Comparison of ENCODE assay signal across 18 cellular contexts in the genomic region with DNA sequence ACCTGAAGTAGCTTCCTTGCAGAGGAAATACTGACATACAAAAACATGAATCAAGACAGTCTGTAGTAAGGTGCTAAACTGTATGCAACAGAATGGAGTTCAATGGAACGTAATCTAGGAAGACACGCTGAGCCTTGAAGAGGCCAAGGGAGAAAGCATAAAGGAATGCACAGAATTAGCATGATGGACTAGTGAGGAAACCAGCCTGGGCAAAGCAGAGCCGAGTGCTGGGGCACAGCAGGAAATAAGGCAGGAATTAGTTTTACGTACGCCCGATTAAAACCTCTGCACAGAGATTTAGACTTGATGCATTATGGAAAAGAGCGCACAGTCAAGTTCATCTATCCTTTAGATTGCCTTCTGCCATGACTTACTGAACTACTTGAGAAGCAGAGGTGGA.
DNase-seq lines count a peak whose midpoint lies in the region; ATAC-seq, FAIRE-seq and TF ChIP-seq lines count a peak whose summit lies in the region.
"Had no signal": no experiment of that assay in that cellular context is flagged by ENCODE, and none has a peak within 500 bp of the region (broad histone marks: within the 10 kb centered on the region; RNA-seq: fewer than 3 reads in every experiment).

No MANE protein-coding gene starts in this region.

- H2BK5ac ChIP-seq in H1 (ENCODE audit: low read depth, low read length) (no peak overlapping the region), neuronal stem cell (ENCODE audit: low read length) (no peak overlapping the region)

- H3K14ac ChIP-seq in H1 (ENCODE audit: insufficient read length) (no peak overlapping the region), neuronal stem cell (ENCODE audit: low read length) (no peak overlapping the region)

- FAIRE-seq in H1 (lab: Jason Lieb, UNC): peak; percentile 62
- FAIRE-seq: G401.6 had no signal

- no peaks in the 10 kb centered on the region for H3K9me3 ChIP-seq in H1 (ENCODE audit: insufficient read depth in 2 of 2, low read depth in 1 of 2, low read length in 1 of 2)
- H3K9me3 ChIP-seq in neuronal stem cell (replicated peaks in 1 of 2; ENCODE audit: control insufficient read depth in 2 of 2, insufficient read depth in 1 of 2, low read depth in 1 of 2, low read length in 2 of 2): no peaks in the 10 kb centered on the region
- H3K9me3 ChIP-seq: BLaER1, Caco-2 had no signal

- POLR2A ChIA-PET in WTC11 (lab: Charles Lee) (no interaction called here), H1 (lab: Charles Lee; ENCODE audit: partially characterized antibody) (no interaction called here)

- H3K4me3 Mint-ChIP-seq in WTC11: no peak overlapping the region
- H3K4me3 Mint-ChIP-seq: B cell; CD4-positive, CD25-positive, alpha-beta regulatory T cell; CD8-positive, alpha-beta T cell had no signal

- no peak overlapping the region for H3K27ac Mint-ChIP-seq in WTC11
- H3K27ac Mint-ChIP-seq: B cell; CD4-positive, CD25-positive, alpha-beta regulatory T cell; CD8-positive, alpha-beta T cell had no signal

- H2AK5ac ChIP-seq in H1 (ENCODE audit: low read depth, low read length): no peak overlapping the region
- H2AK5ac ChIP-seq in neuronal stem cell (ENCODE audit: low read depth, low read length): no peak overlapping the region

- no peak overlapping the region; a peak in 1 of 4 replicates for H3K4me2 ChIP-seq in H1 (ENCODE audit: insufficient read depth in 1 of 2, low read depth in 2 of 2, low read length in 2 of 2)
- no peak overlapping the region for H3K4me2 ChIP-seq in neuronal stem cell (ENCODE audit: insufficient read depth, low read length, poor library complexity, severe bottlenecking)
- H3K4me2 ChIP-seq: BLaER1 had no signal

- no peak for TF ChIP-seq POLR2A in H1 (IDR thresholded peaks at IDR 0.05; ENCODE audit: control extremely low read depth in 1 of 2, low read depth in 2 of 2, low read length in 2 of 2)

- no peaks in the 10 kb centered on the region for H3K27me3 Mint-ChIP-seq in WTC11 (ENCODE audit: low read depth)
- H3K27me3 Mint-ChIP-seq: B cell; CD4-positive, CD25-positive, alpha-beta regulatory T cell had no signal

- H3K9me3 Mint-ChIP-seq in WTC11: no peaks in the 10 kb centered on the region

- H2BK120ac ChIP-seq in H1 (replicated peaks; ENCODE audit: low read depth, low read length) (no peak overlapping the region), neuronal stem cell (ENCODE audit: low read depth, low read length) (no peak overlapping the region)

- H4K8ac ChIP-seq in H1 (ENCODE audit: extremely low read depth, insufficient read depth, low read length) (no peak overlapping the region), neuronal stem cell (ENCODE audit: low read depth, low read length) (no peak overlapping the region)

- H2AFZ ChIP-seq in H1 (ENCODE audit: low read length) (no peak overlapping the region), neuronal stem cell (ENCODE audit: low read length) (peak overlapping the region; percentile 26)

- H3K79me1 ChIP-seq in H1 (ENCODE audit: low read depth, low read length) (no peaks in the 10 kb centered on the region; the same call in 1 of the 2 replicates), neuronal stem cell (ENCODE audit: low read depth, low read length) (no peaks in the 10 kb centered on the region)

- H4K91ac ChIP-seq in H1 (replicated peaks; ENCODE audit: insufficient read length, low read length) (no peak overlapping the region), neuronal stem cell (ENCODE audit: low read depth, low read length, poor library complexity) (no peak overlapping the region)

- H3K18ac ChIP-seq in H1 (ENCODE audit: extremely low read depth, low read length) (no peak overlapping the region), neuronal stem cell (ENCODE audit: low read length) (no peak overlapping the region)

- no peak for TF ChIP-seq CTCF in WTC11 (IDR thresholded peaks at IDR 0.05)
- no peak for TF ChIP-seq CTCF in H1 (IDR thresholded peaks at IDR 0.05; ENCODE audit: control extremely low read depth in 1 of 3, insufficient read depth in 1 of 3, low read depth in 1 of 3, low read length in 3 of 3)

- no peaks in the 10 kb centered on the region; a peak in 1 of 8 replicates for H3K36me3 ChIP-seq in H1 (ENCODE audit: control insufficient read depth in 2 of 4, insufficient read depth in 4 of 4, low read length in 3 of 4)
- H3K36me3 ChIP-seq in neuronal stem cell (replicated peaks in 1 of 2; ENCODE audit: control insufficient read depth in 2 of 2, insufficient read depth in 2 of 2, low read length in 2 of 2): no peaks in the 10 kb centered on the region
- H3K36me3 ChIP-seq: BLaER1 had no signal

- H3K27me3 ChIP-seq in H1 (replicated peaks in 1 of 4; ENCODE audit: control insufficient read depth in 3 of 4, extremely low read depth in 1 of 4, insufficient read depth in 3 of 4, low read length in 3 of 4) (no peaks in the 10 kb centered on the region), neuronal stem cell (ENCODE audit: control insufficient read depth in 3 of 3, insufficient read depth in 3 of 3, low read depth in 1 of 3, low read length in 3 of 3) (no peaks in the 10 kb centered on the region)
- H3K27me3 ChIP-seq: BLaER1 had no signal

- no peak for TF ChIP-seq RAD21 in H1 (IDR thresholded peaks at IDR 0.05 in 1 of 2, conservative IDR thresholded peaks at IDR 0.05 in 1 of 2; ENCODE audit: low read depth in 2 of 2, low read length in 2 of 2)

- peaks cover 2% of the 10 kb centered on the region in 2 experiments for H4K20me1 ChIP-seq in H1 (replicated peaks in 1 of 2; ENCODE audit: control insufficient read depth in 1 of 2, insufficient read depth in 2 of 2, low read length in 2 of 2)
- H4K20me1 ChIP-seq: BLaER1 had no signal

- H4K5ac ChIP-seq in H1 (ENCODE audit: insufficient read length, low read depth, low read length): no peak overlapping the region

- no peak for DNase-seq in WTC11 (ENCODE audit: low spot score)
- no peak for DNase-seq in H1 (ENCODE audit: low read depth in 1 of 2, low spot score in 2 of 2)
- no peak for DNase-seq in neuronal stem cell (ENCODE audit: low spot score)
- DNase-seq: Caco-2; CD4-positive, CD25-positive, alpha-beta regulatory T cell; CD8-positive, alpha-beta T cell; DMS153; DND-41; GOT3; H7; HCEC 1CT had no signal

- H3K4me1 Mint-ChIP-seq in WTC11: peaks cover 49% of the 10 kb centered on the region
- H3K4me1 Mint-ChIP-seq: B cell; CD4-positive, CD25-positive, alpha-beta regulatory T cell had no signal

- no peak overlapping the region for H2BK20ac ChIP-seq in H1 (ENCODE audit: low read length)

- ATAC-seq in WTC11 (peak; percentile 73), HG03045 (IDR thresholded peaks at IDR 0.05; ENCODE audit: unreplicated experiment) (no peak), HG03520 (IDR thresholded peaks at IDR 0.05; ENCODE audit: unreplicated experiment) (no peak), GM18520 (IDR thresholded peaks at IDR 0.05; ENCODE audit: unreplicated experiment) (no peak)
- ATAC-seq: CD8-positive, alpha-beta T cell had no signal

- WGBS in H1 (ENCODE audit: extremely low coverage in 1 of 2, insufficient coverage in 1 of 2, insufficient read length in 1 of 2, insufficient replicate concordance in 2 of 2, low coverage in 1 of 2, low lambda C conversion rate in 2 of 2, missing lambda C conversion rate in 1 of 2), 2 experiments: 77% methylated on average over 7 of the region's 7 CpGs; no CpG with 5 or more reads in 1 of the 2 experiments
- no CpG with 5 or more reads among the region's 7 CpGs for WGBS in neuronal stem cell (ENCODE audit: extremely low coverage in 2 of 2, insufficient read length in 2 of 2, insufficient replicate concordance in 1 of 2), 2 donors

- H3K4me1 ChIP-seq in H1 (replicated peaks in 1 of 4; ENCODE audit: control insufficient read depth in 3 of 4, insufficient read depth in 4 of 4, low read length in 3 of 4) (peaks cover 0 to 7% (median 4%) of the 10 kb centered on the region in 4 experiments; a peak in 3 of 7 replicates), neuronal stem cell (ENCODE audit: control insufficient read depth in 2 of 2, insufficient read depth in 1 of 2, low read depth in 1 of 2, low read length in 2 of 2) (peaks cover 1 to 3% of the 10 kb centered on the region in 2 donors)
- H3K4me1 ChIP-seq: BLaER1, Caco-2 had no signal

- no peak overlapping the region for H3K56ac ChIP-seq in H1 (replicated peaks; ENCODE audit: insufficient read length, low read depth, low read length)

- H3K23ac ChIP-seq in H1 (ENCODE audit: insufficient read length) (no peak overlapping the region), neuronal stem cell (ENCODE audit: low read depth, low read length, poor library complexity) (no peak overlapping the region)

- H3K4me3 ChIP-seq in H1 (ENCODE audit: extremely low read depth in 1 of 4, insufficient read depth in 2 of 4, low read depth in 3 of 4, low read length in 4 of 4): no peak overlapping the region
- H3K4me3 ChIP-seq in neuronal stem cell (ENCODE audit: low read length in 2 of 2): no peak overlapping the region
- H3K4me3 ChIP-seq: BLaER1 had no signal

- H2BK12ac ChIP-seq in H1 (ENCODE audit: low read depth, low read length): no peak overlapping the region
- no peak overlapping the region for H2BK12ac ChIP-seq in neuronal stem cell (ENCODE audit: low read length)

- H3K9ac ChIP-seq in H1 (replicated peaks in 1 of 4; ENCODE audit: extremely low read depth in 1 of 4, low read depth in 3 of 4, low read length in 3 of 4) (no peak overlapping the region), neuronal stem cell (ENCODE audit: low read depth, low read length, poor library complexity) (no peak overlapping the region)
- H3K9ac ChIP-seq: BLaER1 had no signal

- H2BK15ac ChIP-seq in H1 (ENCODE audit: low read length) (no peak overlapping the region), neuronal stem cell (ENCODE audit: low read length) (no peak overlapping the region)

- H3K4ac ChIP-seq in H1 (replicated peaks; ENCODE audit: insufficient read length, low read depth, low read length) (no peak overlapping the region), neuronal stem cell (ENCODE audit: low read length) (no peak overlapping the region)

- CTCF ChIA-PET in WTC11 (lab: Charles Lee) (interaction anchor here (1.4 kb wide), 1 partner anchor 136 kb away, joined by 4 read pairs; no protein-coding TSS in a partner anchor), H1 (lab: Charles Lee; ENCODE audit: partially characterized antibody) (interaction anchor here (0.6 kb wide), 1 partner anchor 148 kb away, joined by 3 read pairs; no protein-coding TSS in a partner anchor)

- no peaks in the 10 kb centered on the region for H3K23me2 ChIP-seq in H1 (ENCODE audit: low read depth, low read length)

- TF ChIP-seq EP300 in H1 (IDR thresholded peaks at IDR 0.05; ENCODE audit: borderline replicate concordance in 1 of 2, low read depth in 2 of 2, low read length in 2 of 2): no peak

- no peak overlapping the region for H3K27ac ChIP-seq in H1 (ENCODE audit: low read depth, low read length)
- H3K27ac ChIP-seq in neuronal stem cell (replicated peaks; ENCODE audit: low read length): no peak overlapping the region
- H3K27ac ChIP-seq: BLaER1, C4-2B had no signal

- H3K36me3 Mint-ChIP-seq in WTC11: no peaks in the 10 kb centered on the region
- H3K36me3 Mint-ChIP-seq: CD4-positive, CD25-positive, alpha-beta regulatory T cell; CD8-positive, alpha-beta T cell had no signal

- H3K79me2 ChIP-seq in H1 (ENCODE audit: control insufficient read depth in 1 of 2, insufficient read depth in 2 of 2, low read length in 2 of 2): no peaks in the 10 kb centered on the region

TF ChIP-seq in H1, 55 proteins besides CTCF, POLR2A, EP300 and RAD21:
- TF ChIP-seq TCF12 (IDR thresholded peaks at IDR 0.05; ENCODE audit: low read depth, low read length): no peak
